Comparison of ENCODE assay signal across 8 cellular contexts in the genomic region with DNA sequence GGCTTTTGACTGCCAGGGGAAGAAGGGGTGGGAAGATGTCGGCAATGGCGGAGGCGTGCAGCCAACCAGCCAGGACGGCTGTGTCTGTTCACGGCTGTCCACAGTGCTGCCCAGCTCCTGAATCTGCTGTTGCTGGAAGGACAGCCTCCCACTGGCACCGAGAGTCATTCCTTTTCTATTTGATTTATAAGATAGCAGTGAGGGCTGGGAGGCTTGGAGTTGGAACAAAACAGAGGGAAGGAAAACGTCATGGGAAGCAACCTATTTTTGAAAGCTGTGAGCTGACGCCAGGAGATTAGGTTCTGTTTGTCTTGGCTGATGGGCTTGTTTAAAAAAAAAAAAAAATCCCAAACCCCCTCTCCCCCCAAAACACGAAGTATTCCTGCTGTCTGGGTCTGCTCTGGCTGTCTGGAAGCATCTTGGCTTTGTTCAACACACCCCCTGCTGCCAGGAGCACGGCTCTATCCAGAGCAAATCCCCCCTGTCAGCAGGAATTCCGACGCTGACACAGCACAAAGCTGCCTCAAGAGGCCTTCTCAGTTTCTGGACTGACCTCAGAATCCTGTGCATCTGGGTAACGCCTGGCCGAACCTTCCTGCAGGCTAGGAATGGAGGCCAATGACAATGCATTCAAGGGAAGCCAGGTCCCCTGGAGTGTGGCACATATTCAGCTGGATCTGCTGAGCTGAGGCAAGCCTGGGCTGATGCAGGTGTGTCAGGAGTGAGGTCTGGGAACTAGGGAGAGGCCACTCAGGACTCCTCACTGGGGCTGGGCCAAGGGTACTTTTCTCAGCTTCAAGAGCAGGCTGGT. TPM values are rescaled to one million over a fixed set of nuclear protein-coding genes. Genes with fewer than 3 reads are reported as not detected.
A peak's percentile ranks its signal among the peaks of the same experiment; 100 is the strongest.
DNase-seq lines count a peak whose midpoint lies in the region; ATAC-seq and TF ChIP-seq lines count a peak whose summit lies in the region.

No MANE protein-coding gene starts in this region.

- H3K27ac ChIP-seq in epithelial cell of prostate (peak overlapping the region; percentile 17), uterus (peak overlapping the region; percentile 88 to 89)

- TF ChIP-seq POLR2A in uterus (IDR thresholded peaks at IDR 0.05): no peak

- ATAC-seq in HG02588 (IDR thresholded peaks at IDR 0.05; ENCODE audit: unreplicated experiment) (no peak), GM18858 (IDR thresholded peaks at IDR 0.05; ENCODE audit: unreplicated experiment) (no peak)

- H3K4me1 ChIP-seq in uterus: peaks cover 7 to 26% of the 10 kb centered on the region in 2 donors

- no peaks in the 10 kb centered on the region for H3K27me3 ChIP-seq in uterus

- H3K4me3 ChIP-seq in uterus: no peak overlapping the region

- H3K9me3 ChIP-seq in uterus: no peaks in the 10 kb centered on the region

- TF ChIP-seq CTCF in uterus (IDR thresholded peaks at IDR 0.05): peak in 2 of 4 experiments; percentile 9 to 24

- H3K36me3 ChIP-seq in uterus: no peaks in the 10 kb centered on the region

- intact Hi-C loops in uterus (cut with DNase I; ENCODE audit: low total_unique reads): no loop called here

- peak; percentile 43 for DNase-seq in NCI-H146 (lab: John Stamatoyannopoulos, UW)
- no peak for DNase-seq in NCI-H146 treated with DMSO at 0.1 percent for 48 hours (lab: John Stamatoyannopoulos, UW; ENCODE audit: unreplicated experiment)
- DNase-seq in epithelial cell of prostate (ENCODE audit: low read depth, low spot score): no peak
- peak; percentile 85 for DNase-seq in mucosa of gallbladder (ENCODE audit: low spot score)
- peak; percentile 82 to 86 for DNase-seq in uterus
- DNase-seq in activated T-cell treated with anti-CD3 and anti-CD28 coated beads, Interleukin-2, amount 50 U/mL, for 48 hours: no peak

RNA-seq across cellular contexts. Expression of a gene that starts 41.0 kb away (rescaled TPM):
- total RNA-seq in mucosa of gallbladder (129 TPM), uterus (10 to 100 TPM; 24.8 to 94.6 (median 31.5) TPM)

Comparison
In these comparisons a context has a peak if more than half of its experiments do, and no peak if none do; other contexts are left out.
1. DNase-seq: peak in NCI-H146 (single experiment), mucosa of gallbladder (single experiment) and uterus (2 of 2); none in NCI-H146 treated with DMSO at 0.1 percent for 48 hours (single experiment), epithelial cell of prostate (single experiment) and activated T-cell treated with anti-CD3 and anti-CD28 coated beads, Interleukin-2, amount 50 U/mL, for 48 hours (0 of 2).